Comparison of ENCODE assay signal across 11 cellular contexts in the genomic region with DNA sequence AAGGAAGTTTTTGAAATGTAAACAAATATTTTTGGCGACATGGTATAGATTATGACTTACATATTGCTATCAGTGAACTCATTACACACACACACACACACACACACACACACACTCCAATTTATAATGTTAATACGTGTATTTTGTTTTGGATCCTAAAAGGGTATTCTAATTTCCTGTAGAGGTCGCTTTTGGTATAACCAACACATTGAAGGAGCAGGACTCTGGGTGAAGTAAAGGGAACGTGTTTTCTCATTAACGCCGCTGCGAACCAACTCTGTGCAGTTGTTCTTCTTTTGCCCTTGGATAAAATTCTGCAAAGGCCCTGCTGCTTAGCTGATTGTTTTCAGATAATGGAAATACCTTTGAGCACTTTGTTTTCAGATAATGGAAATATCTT.
A peak's percentile ranks its signal among the peaks of the same experiment; 100 is the strongest.
DNase-seq lines count a peak whose midpoint lies in the region; ATAC-seq and TF ChIP-seq lines count a peak whose summit lies in the region.
"Had no signal": no experiment of that assay in that cellular context is flagged by ENCODE, and none has a peak within 500 bp of the region (broad histone marks: within the 10 kb centered on the region; RNA-seq: fewer than 3 reads in every experiment).

No MANE protein-coding gene starts in this region.

- no peak for ATAC-seq in SK-N-SH treated with all-trans-retinoic acid at 6 μM for 48 hours
- ATAC-seq in HG03354 (IDR thresholded peaks at IDR 0.05; ENCODE audit: poor library complexity, severe bottlenecking, unreplicated experiment) = peak; percentile 76
- peak; percentile 60 for ATAC-seq in aorta (ENCODE audit: low FRiP score)
- no peak for ATAC-seq in natural killer cell
- ATAC-seq: activated CD8-positive, alpha-beta T cell treated with anti-CD3 and anti-CD28 coated beads, Interleukin-2, amount 10 ng/mL, durations not matched to agents 7 days and 5 days; gastroesophageal sphincter had no signal

- H3K27me3 Mint-ChIP-seq in natural killer cell (ENCODE audit: low read depth in 2 of 2) = peaks cover 0 to 5% of the 10 kb centered on the region in 2 donors
- H3K27me3 Mint-ChIP-seq in endothelial cell (ENCODE audit: unreplicated experiment) = no peaks in the 10 kb centered on the region

- TF ChIP-seq EP300 in SK-N-SH (IDR thresholded peaks at IDR 0.05; ENCODE audit: borderline replicate concordance in 1 of 2, low read depth in 1 of 2, low read length in 1 of 2) = no peak

- H3K4me3 ChIP-seq in SK-N-SH (ENCODE audit: low read depth in 2 of 2, low read length in 1 of 2) (no peak overlapping the region), astrocyte of the spinal cord (ENCODE audit: low read depth, low read length) (no peak overlapping the region), aorta (ENCODE audit: low read length in 2 of 2) (no peak overlapping the region)
- H3K4me3 ChIP-seq: gastroesophageal sphincter, thyroid gland had no signal

- H3K27me3 ChIP-seq in SK-N-SH (ENCODE audit: insufficient read depth) (no peaks in the 10 kb centered on the region), aorta (ENCODE audit: control insufficient read depth in 1 of 2, insufficient read depth in 2 of 2, low read length in 1 of 2) (no peaks in the 10 kb centered on the region)
- H3K27me3 ChIP-seq: gastroesophageal sphincter, thyroid gland had no signal

- no peak overlapping the region for H3K27ac ChIP-seq in SK-N-SH (ENCODE audit: low read depth in 2 of 2, low read length in 1 of 2)
- H3K27ac ChIP-seq in aorta (ENCODE audit: low read depth in 1 of 2, low read length in 2 of 2) = no peak overlapping the region
- H3K27ac ChIP-seq: gastroesophageal sphincter, thyroid gland had no signal

- H3K36me3 ChIP-seq in SK-N-SH (replicated peaks in 1 of 2; ENCODE audit: control insufficient read depth in 1 of 2, insufficient read depth in 2 of 2, low read length in 1 of 2) = no peaks in the 10 kb centered on the region
- H3K36me3 ChIP-seq in aorta (ENCODE audit: control insufficient read depth in 1 of 2, insufficient read depth in 2 of 2, low read length in 1 of 2) = no peaks in the 10 kb centered on the region
- H3K36me3 ChIP-seq: gastroesophageal sphincter, thyroid gland had no signal

- H3K9me2 ChIP-seq in SK-N-SH = no peaks in the 10 kb centered on the region

- H3K4me3 Mint-ChIP-seq in natural killer cell (no peak overlapping the region), endothelial cell (ENCODE audit: unreplicated experiment) (no peak overlapping the region)
- H3K4me3 Mint-ChIP-seq: activated CD8-positive, alpha-beta T cell treated with anti-CD3 and anti-CD28 coated beads, Interleukin-2, amount 10 ng/mL, durations not matched to agents 7 days and 5 days had no signal

- POLR2A ChIA-PET in SK-N-SH (lab: Yijun Ruan, JAX) = no interaction called here

- no peaks in the 10 kb centered on the region for H3K4me1 ChIP-seq in SK-N-SH (ENCODE audit: control insufficient read depth in 1 of 2, insufficient read depth in 2 of 2, low read depth in 1 of 2, low read length in 1 of 2)
- H3K4me1 ChIP-seq in aorta (ENCODE audit: control insufficient read depth in 1 of 2, insufficient read depth in 2 of 2, low read length in 2 of 2) = no peaks in the 10 kb centered on the region
- H3K4me1 ChIP-seq: gastroesophageal sphincter, thyroid gland had no signal

- H3K4me2 ChIP-seq in SK-N-SH = no peak overlapping the region

- H3K27ac Mint-ChIP-seq in natural killer cell (no peak overlapping the region), endothelial cell (ENCODE audit: unreplicated experiment) (no peak overlapping the region)
- H3K27ac Mint-ChIP-seq: activated CD8-positive, alpha-beta T cell treated with anti-CD3 and anti-CD28 coated beads, Interleukin-2, amount 10 ng/mL, durations not matched to agents 7 days and 5 days had no signal

- H3K36me3 Mint-ChIP-seq in natural killer cell = no peaks in the 10 kb centered on the region
- H3K36me3 Mint-ChIP-seq in endothelial cell (ENCODE audit: low read depth, unreplicated experiment) = no peaks in the 10 kb centered on the region

- H3F3A ChIP-seq in SK-N-SH (replicated peaks; ENCODE audit: insufficient read depth) = no peaks in the 10 kb centered on the region

- no peaks in the 10 kb centered on the region for H3K79me2 ChIP-seq in SK-N-SH (ENCODE audit: insufficient read depth)

- H4K20me1 ChIP-seq in SK-N-SH (ENCODE audit: insufficient read depth) = no peaks in the 10 kb centered on the region

- 91% methylated on average over 7 of the region's 7 CpGs for WGBS in SK-N-SH (ENCODE audit: low lambda C conversion rate)
- WGBS in aorta, 2 donors = 24 to 30% methylated on average over 7 of the region's 7 CpGs

- TF ChIP-seq RAD21 in SK-N-SH (IDR thresholded peaks at IDR 0.05; ENCODE audit: low read length) = peak; percentile 30; the same call in 1 of the 2 replicates

- H3K9ac ChIP-seq in SK-N-SH = no peak overlapping the region

- intact Hi-C loops in aorta (cut with DNase I) (no loop called here), natural killer cell (cut with micrococcal nuclease) (no loop called here)

- DNase-seq in SK-N-SH = no peak
- DNase-seq in astrocyte of the spinal cord (ENCODE audit: low read depth, low spot score) = no peak
- DNase-seq in aorta = no peak
- no peak for DNase-seq in natural killer cell
- DNase-seq in endothelial cell (ENCODE audit: low spot score) = no peak
- DNase-seq in NCI-H128 (lab: John Stamatoyannopoulos, UW; ENCODE audit: unreplicated experiment) = no peak
- DNase-seq: activated CD8-positive, alpha-beta T cell treated with anti-CD3 and anti-CD28 coated beads, Interleukin-2, amount 10 ng/mL, durations not matched to agents 7 days and 5 days; thyroid gland had no signal

- no peaks in the 10 kb centered on the region for H3K9me3 ChIP-seq in SK-N-SH
- H3K9me3 ChIP-seq in aorta (ENCODE audit: control insufficient read depth, low read length) = peaks cover 1% of the 10 kb centered on the region
- H3K9me3 ChIP-seq: thyroid gland had no signal

- TF ChIP-seq CTCF in SK-N-SH (IDR thresholded peaks at IDR 0.05) (no peak), astrocyte of the spinal cord (IDR thresholded peaks at IDR 0.05; ENCODE audit: low read depth, low read length) (peak; percentile 2), natural killer cell (IDR thresholded peaks at IDR 0.05) (no peak), endothelial cell (IDR thresholded peaks at IDR 0.05; ENCODE audit: unreplicated experiment) (no peak)

- CTCF ChIA-PET in SK-N-SH (lab: Yijun Ruan, JAX) = no interaction called here

- H3K4me1 Mint-ChIP-seq in natural killer cell (no peaks in the 10 kb centered on the region), endothelial cell (ENCODE audit: unreplicated experiment) (no peaks in the 10 kb centered on the region)

- H3K9me3 Mint-ChIP-seq in natural killer cell (peaks cover 4% of the 10 kb centered on the region in 2 donors), endothelial cell (ENCODE audit: unreplicated experiment) (no peaks in the 10 kb centered on the region)

- in situ Hi-C loops in astrocyte of the spinal cord (cut with HindIII; ENCODE audit: low sequenced_read_pairs) = no loop called here

- H2AFZ ChIP-seq in SK-N-SH (ENCODE audit: low read depth) = no peak overlapping the region

TF ChIP-seq in SK-N-SH, 30 proteins besides CTCF, POLR2A, EP300 and RAD21:
- TF ChIP-seq, protein P1, sequence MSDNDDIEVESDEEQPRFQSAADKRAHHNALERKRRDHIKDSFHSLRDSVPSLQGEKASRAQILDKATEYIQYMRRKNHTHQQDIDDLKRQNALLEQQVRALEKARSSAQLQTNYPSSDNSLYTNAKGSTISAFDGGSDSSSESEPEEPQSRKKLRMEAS (IDR thresholded peaks at IDR 0.05; ENCODE audit: low read depth) = no peak

TF ChIP-seq in SK-N-SH treated with all-trans-retinoic acid at 6 μM for 48 hours, 23 proteins besides CTCF, POLR2A, EP300 and RAD21:
- TF ChIP-seq TCF4 (CRISPR knock-in tag; IDR thresholded peaks at IDR 0.05; ENCODE audit: borderline replicate concordance) (no peak), CSDC2 (CRISPR knock-in tag; IDR thresholded peaks at IDR 0.05) (no peak), ARNTL (CRISPR knock-in tag; IDR thresholded peaks at IDR 0.05; ENCODE audit: borderline replicate concordance, low read depth) (no peak), ZC3H10 (CRISPR knock-in tag; IDR thresholded peaks at IDR 0.05) (no peak), ZNF565 (CRISPR knock-in tag; conservative IDR thresholded peaks at IDR 0.05; ENCODE audit: low read depth) (no peak), SNAI2 (CRISPR knock-in tag; IDR thresholded peaks at IDR 0.05) (no peak), ZFP3 (CRISPR knock-in tag; IDR thresholded peaks at IDR 0.05) (no peak)

Comparison
In these comparisons a context has a peak if more than half of its experiments do, and no peak if none do; other contexts are left out.
1. ATAC-seq: peak in HG03354 (single experiment) and aorta (single experiment); none in SK-N-SH treated with all-trans-retinoic acid at 6 μM for 48 hours (single experiment) and natural killer cell (0 of 3).